Comparison of ENCODE assay signal across 12 cellular contexts in genomic region chr2:109217362-109218086, GRCh38.
A peak's percentile ranks its signal among the peaks of the same experiment; 100 is the strongest.
DNase-seq lines count a peak whose midpoint lies in the region; ATAC-seq and TF ChIP-seq lines count a peak whose summit lies in the region.
"Had no signal": no experiment of that assay in that cellular context is flagged by ENCODE, and none has a peak within 500 bp of the region (broad histone marks: within the 10 kb centered on the region; RNA-seq: fewer than 3 reads in every experiment).

No MANE protein-coding gene starts in this region.

- no peaks in the 10 kb centered on the region for H3K9me3 Mint-ChIP-seq in WTC11

- H3K4me1 Mint-ChIP-seq in WTC11, result no peaks in the 10 kb centered on the region

- no peaks in the 10 kb centered on the region for H3K36me3 ChIP-seq in Karpas-422 (ENCODE audit: insufficient read depth, low read length)
- no peaks in the 10 kb centered on the region for H3K36me3 ChIP-seq in duodenal mucosa (ENCODE audit: control insufficient read depth in 1 of 2, insufficient read depth in 2 of 2, low read length in 2 of 2)
- no peaks in the 10 kb centered on the region for H3K36me3 ChIP-seq in psoas muscle (ENCODE audit: insufficient read depth in 1 of 2, low read depth in 1 of 2)

- H3K9ac ChIP-seq in Karpas-422 (ENCODE audit: low read length) (no peak overlapping the region), duodenal mucosa (ENCODE audit: low read depth in 1 of 2, low read length in 2 of 2) (no peak overlapping the region)

- H3K27ac Mint-ChIP-seq in WTC11, result no peak overlapping the region

- CTCF ChIA-PET in WTC11 (lab: Charles Lee), result no interaction called here

- ATAC-seq in psoas muscle, result no peak
- ATAC-seq in WTC11, result no peak
- no peak for ATAC-seq in GM21723 (IDR thresholded peaks at IDR 0.05; ENCODE audit: unreplicated experiment)
- no peak for ATAC-seq in GM21526 (IDR thresholded peaks at IDR 0.05; ENCODE audit: low FRiP score, unreplicated experiment)

- peaks cover 60% of the 10 kb centered on the region for H3K4me1 ChIP-seq in Karpas-422 (ENCODE audit: low read length)
- H3K4me1 ChIP-seq in duodenal mucosa (ENCODE audit: control insufficient read depth in 1 of 2, insufficient read depth in 2 of 2, low read length in 2 of 2), result peaks cover 27% of the 10 kb centered on the region in 2 donors
- H3K4me1 ChIP-seq in psoas muscle, result peaks cover 45% of the 10 kb centered on the region

- H3K79me2 ChIP-seq in Karpas-422 (ENCODE audit: low read length), result no peaks in the 10 kb centered on the region

- intact Hi-C loops in psoas muscle (cut with DNase I), result no loop called here

- H3K36me3 Mint-ChIP-seq in WTC11, result no peaks in the 10 kb centered on the region

- H3K9me3 ChIP-seq in Karpas-422 (ENCODE audit: low read length) (no peaks in the 10 kb centered on the region), duodenal mucosa (ENCODE audit: control insufficient read depth in 1 of 2, low read length in 2 of 2) (no peaks in the 10 kb centered on the region), psoas muscle (no peaks in the 10 kb centered on the region)

- peak overlapping the region; percentile 23 for H3K4me2 ChIP-seq in Karpas-422 (ENCODE audit: low read depth, low read length, poor library complexity, severe bottlenecking)

- H3K4me3 ChIP-seq in Karpas-422 (ENCODE audit: low read length) (no peak overlapping the region), duodenal mucosa (ENCODE audit: low read depth in 1 of 2, low read length in 2 of 2) (no peak overlapping the region), psoas muscle (no peak overlapping the region)

- H3K27ac ChIP-seq in Karpas-422 (ENCODE audit: low read length) (peak overlapping the region; percentile 71), duodenal mucosa (ENCODE audit: low read depth, low read length) (peak overlapping the region; percentile 28), psoas muscle (peak overlapping the region; percentile 43)
- H3K27ac ChIP-seq: HL-60 had no signal

- no peak overlapping the region for H2AFZ ChIP-seq in Karpas-422 (ENCODE audit: low read length)

- POLR2A ChIA-PET in WTC11 (lab: Charles Lee), result no interaction called here

- peaks cover 2% of the 10 kb centered on the region; the same call in 1 of the 2 replicates for H3K27me3 ChIP-seq in Karpas-422 (ENCODE audit: low read length)
- peaks cover 0 to 4% of the 10 kb centered on the region in 2 donors for H3K27me3 ChIP-seq in duodenal mucosa (ENCODE audit: control insufficient read depth in 1 of 2, insufficient read depth in 2 of 2, low read length in 2 of 2)
- no peaks in the 10 kb centered on the region for H3K27me3 ChIP-seq in psoas muscle (ENCODE audit: insufficient read depth in 3 of 3, low read length in 2 of 3)

- no peak for TF ChIP-seq CTCF in psoas muscle (IDR thresholded peaks at IDR 0.05)
- no peak for TF ChIP-seq CTCF in WTC11 (IDR thresholded peaks at IDR 0.05)

- no peaks in the 10 kb centered on the region for H4K20me1 ChIP-seq in Karpas-422 (ENCODE audit: insufficient read depth, low read depth, low read length)

- H3K4me3 Mint-ChIP-seq in WTC11, result no peak overlapping the region

- H3K9me2 ChIP-seq in Karpas-422 (replicated peaks; ENCODE audit: insufficient read depth, low read length), result no peaks in the 10 kb centered on the region

- H3K27me3 Mint-ChIP-seq in WTC11 (ENCODE audit: low read depth), result no peaks in the 10 kb centered on the region

- DNase-seq in DMS53 (lab: John Stamatoyannopoulos, UW) (peak; percentile 36), DMS53 treated with DMSO at 0.1 percent for 48 hours (lab: John Stamatoyannopoulos, UW; ENCODE audit: unreplicated experiment) (no peak), Karpas-422 (no peak), psoas muscle (no peak), WTC11 (ENCODE audit: low spot score) (no peak)
- DNase-seq: activated CD4-positive, alpha-beta T cell treated with anti-CD3 and anti-CD28 coated beads, Interleukin-2, amount 50 U/mL, for 48 hours; erythroblast; NK-92 treated with Interleukin-12 subunit alpha and Interleukin-12 subunit beta, amount 100 ng/mL, for 24 hours had no signal

- WGBS in psoas muscle, 3 donors, result 63 to 73% (median 63%) methylated on average over 12 of the region's 12 CpGs

TF ChIP-seq in WTC11, 78 proteins besides CTCF, POLR2A, EP300 and RAD21:
- TF ChIP-seq, protein P1, sequence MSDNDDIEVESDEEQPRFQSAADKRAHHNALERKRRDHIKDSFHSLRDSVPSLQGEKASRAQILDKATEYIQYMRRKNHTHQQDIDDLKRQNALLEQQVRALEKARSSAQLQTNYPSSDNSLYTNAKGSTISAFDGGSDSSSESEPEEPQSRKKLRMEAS (CRISPR knock-in tag; IDR thresholded peaks at IDR 0.05), result no peak
- no peak for TF ChIP-seq ZNF121 (CRISPR knock-in tag; IDR thresholded peaks at IDR 0.05)
- TF ChIP-seq RORB (CRISPR knock-in tag; IDR thresholded peaks at IDR 0.05), result no peak
- TF ChIP-seq USF2 (CRISPR knock-in tag; IDR thresholded peaks at IDR 0.05), result no peak
- TF ChIP-seq, protein P2, sequence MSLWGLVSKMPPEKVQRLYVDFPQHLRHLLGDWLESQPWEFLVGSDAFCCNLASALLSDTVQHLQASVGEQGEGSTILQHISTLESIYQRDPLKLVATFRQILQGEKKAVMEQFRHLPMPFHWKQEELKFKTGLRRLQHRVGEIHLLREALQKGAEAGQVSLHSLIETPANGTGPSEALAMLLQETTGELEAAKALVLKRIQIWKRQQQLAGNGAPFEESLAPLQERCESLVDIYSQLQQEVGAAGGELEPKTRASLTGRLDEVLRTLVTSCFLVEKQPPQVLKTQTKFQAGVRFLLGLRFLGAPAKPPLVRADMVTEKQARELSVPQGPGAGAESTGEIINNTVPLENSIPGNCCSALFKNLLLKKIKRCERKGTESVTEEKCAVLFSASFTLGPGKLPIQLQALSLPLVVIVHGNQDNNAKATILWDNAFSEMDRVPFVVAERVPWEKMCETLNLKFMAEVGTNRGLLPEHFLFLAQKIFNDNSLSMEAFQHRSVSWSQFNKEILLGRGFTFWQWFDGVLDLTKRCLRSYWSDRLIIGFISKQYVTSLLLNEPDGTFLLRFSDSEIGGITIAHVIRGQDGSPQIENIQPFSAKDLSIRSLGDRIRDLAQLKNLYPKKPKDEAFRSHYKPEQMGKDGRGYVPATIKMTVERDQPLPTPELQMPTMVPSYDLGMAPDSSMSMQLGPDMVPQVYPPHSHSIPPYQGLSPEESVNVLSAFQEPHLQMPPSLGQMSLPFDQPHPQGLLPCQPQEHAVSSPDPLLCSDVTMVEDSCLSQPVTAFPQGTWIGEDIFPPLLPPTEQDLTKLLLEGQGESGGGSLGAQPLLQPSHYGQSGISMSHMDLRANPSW (CRISPR knock-in tag; conservative IDR thresholded peaks at IDR 0.05; ENCODE audit: low read depth), result no peak
- TF ChIP-seq ETV6 (CRISPR knock-in tag; IDR thresholded peaks at IDR 0.05), result no peak
- TF ChIP-seq GTF2I (CRISPR knock-in tag; conservative IDR thresholded peaks at IDR 0.05), result no peak
- no peak for TF ChIP-seq FOXP4 (CRISPR knock-in tag; IDR thresholded peaks at IDR 0.05)
- no peak for TF ChIP-seq TCF7 (CRISPR knock-in tag; IDR thresholded peaks at IDR 0.05; ENCODE audit: low read depth)
- TF ChIP-seq SOX15 (CRISPR knock-in tag; IDR thresholded peaks at IDR 0.05), result no peak
- TF ChIP-seq IRF2 (CRISPR knock-in tag; IDR thresholded peaks at IDR 0.05; ENCODE audit: borderline replicate concordance, low read depth), result no peak
- TF ChIP-seq NR3C1 (CRISPR knock-in tag; conservative IDR thresholded peaks at IDR 0.05; ENCODE audit: low read depth), result no peak
- no peak for TF ChIP-seq JAZF1 (CRISPR knock-in tag; IDR thresholded peaks at IDR 0.05)
- no peak for TF ChIP-seq RELA (CRISPR knock-in tag; IDR thresholded peaks at IDR 0.05; ENCODE audit: borderline replicate concordance)
